ENCODE assay signal across 16 cellular contexts in the genomic region with DNA sequence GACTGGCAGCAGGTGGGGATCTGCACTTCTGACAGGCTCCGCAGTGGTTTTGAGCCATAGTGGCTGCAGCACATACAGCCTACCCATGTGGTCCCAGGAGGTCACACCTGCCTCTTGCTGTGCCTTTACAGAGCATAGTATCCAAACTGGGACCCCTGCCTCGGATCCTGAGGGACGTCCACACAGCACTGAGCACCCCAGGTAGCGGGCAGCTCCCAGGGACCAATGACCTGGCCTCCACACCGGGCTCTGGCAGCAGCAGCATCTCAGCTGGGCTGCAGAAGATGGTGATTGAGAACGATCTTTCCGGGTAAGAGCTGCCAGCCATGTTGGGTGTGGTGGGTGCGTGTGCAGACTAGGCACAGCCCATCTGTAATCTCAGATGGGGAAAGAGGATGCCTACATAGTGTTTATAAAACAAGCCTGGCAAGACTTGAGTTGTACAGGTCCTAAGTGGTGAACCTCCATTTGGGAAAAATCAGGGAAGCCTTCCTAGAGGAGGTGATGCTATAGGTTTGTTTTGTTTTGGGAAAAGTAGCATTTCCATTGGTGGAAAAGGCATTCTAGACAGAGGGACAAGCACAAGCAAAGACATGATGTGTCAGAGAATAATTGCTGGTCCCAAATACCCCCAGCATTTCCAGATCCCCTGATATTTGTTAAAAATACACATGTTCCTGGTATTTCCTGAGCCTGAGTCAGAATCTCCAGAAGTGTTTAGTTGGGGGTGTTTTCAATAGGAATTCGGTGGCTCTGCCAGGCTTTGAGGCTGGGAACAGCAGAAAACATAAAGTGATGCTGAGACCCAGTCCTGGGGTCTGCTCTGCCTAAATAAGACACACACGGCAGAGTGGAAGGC.
A peak's percentile ranks its signal among the peaks of the same experiment; 100 is the strongest.
DNase-seq lines count a peak whose midpoint lies in the region; ATAC-seq and TF ChIP-seq lines count a peak whose summit lies in the region.
"Had no signal": no experiment of that assay in that cellular context is flagged by ENCODE, and none has a peak within 500 bp of the region (broad histone marks: within the 10 kb centered on the region; RNA-seq: fewer than 3 reads in every experiment).

No MANE protein-coding gene starts in this region.

- no peak overlapping the region for H3K27ac ChIP-seq in psoas muscle
- H3K27ac ChIP-seq: SJCRH30, VCaP had no signal

- H3K36me3 ChIP-seq in psoas muscle (ENCODE audit: insufficient read depth in 1 of 2, low read depth in 1 of 2) = peaks cover 4 to 91% of the 10 kb centered on the region in 2 donors
- H3K36me3 ChIP-seq: SJCRH30 had no signal

- peak; percentile 76 for DNase-seq in AG10803 (ENCODE audit: low read depth)
- peak; percentile 45 for DNase-seq in NCI-H226
- DNase-seq in fibroblast of villous mesenchyme (ENCODE audit: low read depth) = peak; percentile 44
- DNase-seq in psoas muscle = peak; percentile 7 to 21
- DNase-seq in T-helper 2 cell treated with Interferon-gamma antibody and Interleukin-4, amounts not matched to agents 5 μg/mL and 100 μg/mL, for 36 hours (ENCODE audit: low spot score) = no peak
- DNase-seq: activated T-cell treated with anti-CD3 and anti-CD28 coated beads for 4 hours; NCI-H1092 treated with DMSO at 0.1 percent for 48 hours; NCI-H774; SJCRH30; stimulated activated CD4-positive, alpha-beta T cell treated with anti-CD3 and anti-CD28 coated beads, Interleukin-15, amount 100 ng/mL, for 24 hours; stimulated activated CD8-positive, alpha-beta memory T cell treated with anti-CD3 and anti-CD28 coated beads, Interleukin-4, amount 100 ng/mL, for 48 hours had no signal

- H3K36me3 Mint-ChIP-seq in T-helper 2 cell treated with Interferon-gamma antibody and Interleukin-4, amounts not matched to agents 5 μg/mL and 100 μg/mL, for 36 hours (ENCODE audit: low read depth) = no peaks in the 10 kb centered on the region
- H3K36me3 Mint-ChIP-seq: naive thymus-derived CD8-positive, alpha-beta T cell had no signal

- H3K9me3 ChIP-seq in psoas muscle = no peaks in the 10 kb centered on the region
- H3K9me3 ChIP-seq: SJCRH30 had no signal

- H3K4me3 Mint-ChIP-seq in T-helper 2 cell treated with Interferon-gamma antibody and Interleukin-4, amounts not matched to agents 5 μg/mL and 100 μg/mL, for 36 hours = no peak overlapping the region
- H3K4me3 Mint-ChIP-seq: naive thymus-derived CD8-positive, alpha-beta T cell had no signal

- TF ChIP-seq CTCF in AG10803 (conservative IDR thresholded peaks at IDR 0.05; ENCODE audit: low read length) (no peak), fibroblast of villous mesenchyme (IDR thresholded peaks at IDR 0.05; ENCODE audit: insufficient read depth, low read depth, low read length) (no peak), psoas muscle (IDR thresholded peaks at IDR 0.05) (no peak)

- H3K4me3 ChIP-seq in AG10803 (ENCODE audit: low read length) (no peak overlapping the region), fibroblast of villous mesenchyme (ENCODE audit: low read depth, low read length) (no peak overlapping the region), psoas muscle (no peak overlapping the region)
- H3K4me3 ChIP-seq: SJCRH30 had no signal

- 79 to 88% (median 84%) methylated on average over 10 of the region's 10 CpGs for WGBS in psoas muscle, 3 donors

- H3K4me1 Mint-ChIP-seq in T-helper 2 cell treated with Interferon-gamma antibody and Interleukin-4, amounts not matched to agents 5 μg/mL and 100 μg/mL, for 36 hours (ENCODE audit: low read depth) = no peaks in the 10 kb centered on the region

- peaks cover 31% of the 10 kb centered on the region for H3K4me1 ChIP-seq in psoas muscle
- H3K4me1 ChIP-seq: SJCRH30 had no signal

- intact Hi-C loops in psoas muscle (cut with DNase I) = no loop called here

- no peak overlapping the region for H3K27ac Mint-ChIP-seq in T-helper 2 cell treated with Interferon-gamma antibody and Interleukin-4, amounts not matched to agents 5 μg/mL and 100 μg/mL, for 36 hours
- H3K27ac Mint-ChIP-seq: naive thymus-derived CD8-positive, alpha-beta T cell had no signal

- H3K27me3 ChIP-seq in psoas muscle (ENCODE audit: insufficient read depth in 3 of 3, low read length in 2 of 3) = no peaks in the 10 kb centered on the region
- H3K27me3 ChIP-seq: SJCRH30 had no signal

- ATAC-seq in psoas muscle (no peak), HG02885 (IDR thresholded peaks at IDR 0.05; ENCODE audit: poor library complexity, unreplicated experiment) (no peak), GM18861 (IDR thresholded peaks at IDR 0.05; ENCODE audit: unreplicated experiment) (no peak), GM18519 (IDR thresholded peaks at IDR 0.05; ENCODE audit: low FRiP score, unreplicated experiment) (no peak)
- ATAC-seq: naive thymus-derived CD8-positive, alpha-beta T cell had no signal

- H3K9me3 Mint-ChIP-seq in T-helper 2 cell treated with Interferon-gamma antibody and Interleukin-4, amounts not matched to agents 5 μg/mL and 100 μg/mL, for 36 hours = no peaks in the 10 kb centered on the region
- H3K9me3 Mint-ChIP-seq: naive thymus-derived CD8-positive, alpha-beta T cell had no signal

- no peaks in the 10 kb centered on the region for H3K27me3 Mint-ChIP-seq in T-helper 2 cell treated with Interferon-gamma antibody and Interleukin-4, amounts not matched to agents 5 μg/mL and 100 μg/mL, for 36 hours (ENCODE audit: low read depth)
